Comparison of ENCODE assay signal across 21 cellular contexts in genomic region chr21:45251635-45252447, GRCh38. TPM values are rescaled to one million over a fixed set of nuclear protein-coding genes. Genes with fewer than 3 reads are reported as not detected.
DNase-seq lines count a peak whose midpoint lies in the region; ATAC-seq, FAIRE-seq and TF ChIP-seq lines count a peak whose summit lies in the region.
"Had no signal": no experiment of that assay in that cellular context is flagged by ENCODE, and none has a peak within 500 bp of the region (broad histone marks: within the 10 kb centered on the region; RNA-seq: fewer than 3 reads in every experiment).

No MANE protein-coding gene starts in this region.

- no peaks in the 10 kb centered on the region for H3K9me3 ChIP-seq in RWPE2 (ENCODE audit: severe bottlenecking)
- H3K9me3 ChIP-seq in esophagus muscularis mucosa: no peaks in the 10 kb centered on the region
- H3K9me3 ChIP-seq in osteoblast (ENCODE audit: low read depth, low read length): no peaks in the 10 kb centered on the region
- H3K9me3 ChIP-seq: BE2C had no signal

- H3K79me2 ChIP-seq in osteoblast (ENCODE audit: insufficient read depth, low read length): no peaks in the 10 kb centered on the region

- peaks cover 2% of the 10 kb centered on the region for H3K27me3 ChIP-seq in RWPE2 (ENCODE audit: insufficient read depth, poor library complexity, severe bottlenecking)
- H3K27me3 ChIP-seq in esophagus muscularis mucosa: peaks cover 0 to 30% (median 4%) of the 10 kb centered on the region in 4 donors
- peaks cover 23% of the 10 kb centered on the region for H3K27me3 ChIP-seq in osteoblast (ENCODE audit: insufficient read depth, low read length)
- H3K27me3 ChIP-seq: BE2C had no signal

- H2AFZ ChIP-seq in osteoblast (ENCODE audit: low read length): no peak overlapping the region
- H2AFZ ChIP-seq: GM23338 had no signal

- FAIRE-seq in HTR-8/SVneo (lab: Jason Lieb, UNC): peak; percentile 20
- FAIRE-seq: A204.1, H54 had no signal

- no peak for TF ChIP-seq EP300 in esophagus muscularis mucosa (IDR thresholded peaks at IDR 0.05)

- no peak overlapping the region for H3K27ac ChIP-seq in RWPE2 (ENCODE audit: poor library complexity, severe bottlenecking)
- H3K27ac ChIP-seq in esophagus muscularis mucosa (replicated peaks in 1 of 4): no peak overlapping the region
- H3K27ac ChIP-seq in osteoblast (ENCODE audit: low read depth, low read length): no peak overlapping the region

- peaks cover 20% of the 10 kb centered on the region for H3K4me1 Mint-ChIP-seq in activated T-cell treated with anti-CD3 and anti-CD28 coated beads, Interleukin-2, amount 50 U/mL, for 72 hours (ENCODE audit: low read depth)

- H3K4me3 ChIP-seq in RWPE2 (ENCODE audit: severe bottlenecking): no peak overlapping the region
- H3K4me3 ChIP-seq in esophagus muscularis mucosa: no peak overlapping the region
- H3K4me3 ChIP-seq in osteoblast (ENCODE audit: insufficient read depth, low read length): no peak overlapping the region
- H3K4me3 ChIP-seq: GM23338 had no signal

- no peak for TF ChIP-seq POLR2A in esophagus muscularis mucosa (IDR thresholded peaks at IDR 0.05; ENCODE audit: low read depth)

- H3K36me3 Mint-ChIP-seq in activated T-cell treated with anti-CD3 and anti-CD28 coated beads, Interleukin-2, amount 50 U/mL, for 72 hours (ENCODE audit: insufficient read depth in 2 of 2): no peaks in the 10 kb centered on the region
- H3K36me3 Mint-ChIP-seq: CD4-positive, CD25-positive, alpha-beta regulatory T cell; CD8-positive, alpha-beta memory T cell had no signal

- H3K4me3 Mint-ChIP-seq in activated T-cell treated with anti-CD3 and anti-CD28 coated beads, Interleukin-2, amount 50 U/mL, for 72 hours: no peak overlapping the region
- H3K4me3 Mint-ChIP-seq: CD4-positive, CD25-positive, alpha-beta regulatory T cell; CD8-positive, alpha-beta memory T cell; GM23338; HFFc6 had no signal

- no peak overlapping the region for H3K4me2 ChIP-seq in osteoblast (ENCODE audit: insufficient read depth, low read length)
- H3K4me2 ChIP-seq: GM23338 had no signal

- H3K4me1 ChIP-seq in RWPE2 (ENCODE audit: insufficient read depth, poor library complexity, severe bottlenecking) (no peaks in the 10 kb centered on the region), esophagus muscularis mucosa (peaks cover 8 to 11% (median 11%) of the 10 kb centered on the region in 4 donors), osteoblast (ENCODE audit: insufficient read depth, low read length) (peaks cover 15% of the 10 kb centered on the region)
- H3K4me1 ChIP-seq: BE2C had no signal

- H3K36me3 ChIP-seq in RWPE2 (ENCODE audit: low read depth): no peaks in the 10 kb centered on the region
- no peaks in the 10 kb centered on the region for H3K36me3 ChIP-seq in esophagus muscularis mucosa
- H3K36me3 ChIP-seq in osteoblast (ENCODE audit: insufficient read depth, low read length): no peaks in the 10 kb centered on the region
- H3K36me3 ChIP-seq: BE2C had no signal

- WGBS in esophagus muscularis mucosa: 88% methylated on average over 28 of the region's 28 CpGs

- H3K27me3 Mint-ChIP-seq in activated T-cell treated with anti-CD3 and anti-CD28 coated beads, Interleukin-2, amount 50 U/mL, for 72 hours (ENCODE audit: low read depth): peaks cover 10% of the 10 kb centered on the region

- H4K20me1 ChIP-seq in osteoblast (ENCODE audit: insufficient read depth, low read length): no peaks in the 10 kb centered on the region

- DNase-seq in HTR-8/SVneo (ENCODE audit: insufficient read length, low spot score): no peak
- DNase-seq in RWPE2 (ENCODE audit: low spot score): peak; percentile 60
- peak; percentile 62 for DNase-seq in esophagus muscularis mucosa (ENCODE audit: extremely low spot score)
- peak; percentile 57 for DNase-seq in osteoblast (ENCODE audit: insufficient read length, low spot score, missing footprints)
- DNase-seq in DMS79 treated with DMSO at 0.1 percent for 48 hours (lab: John Stamatoyannopoulos, UW): no peak
- DNase-seq in DMS 273 treated with DMSO at 0.1 percent for 48 hours (lab: John Stamatoyannopoulos, UW): no peak
- no peak for DNase-seq in sciatic nerve (ENCODE audit: low spot score)
- DNase-seq in activated T-cell treated with anti-CD3 and anti-CD28 coated beads, Interleukin-2, amount 50 U/mL, for 72 hours: no peak
- DNase-seq: ACHN; BE2C; C1 segment of cervical spinal cord; CD4-positive, CD25-positive, alpha-beta regulatory T cell; CD8-positive, alpha-beta memory T cell; COR-L47; DMS79; GF-D8; HFFc6 had no signal

- H3K27ac Mint-ChIP-seq in activated T-cell treated with anti-CD3 and anti-CD28 coated beads, Interleukin-2, amount 50 U/mL, for 72 hours: no peak overlapping the region
- H3K27ac Mint-ChIP-seq: CD4-positive, CD25-positive, alpha-beta regulatory T cell; GM23338; HFFc6 had no signal

- H3K9me3 Mint-ChIP-seq in activated T-cell treated with anti-CD3 and anti-CD28 coated beads, Interleukin-2, amount 50 U/mL, for 72 hours: no peaks in the 10 kb centered on the region
- H3K9me3 Mint-ChIP-seq: CD4-positive, CD25-positive, alpha-beta regulatory T cell; CD8-positive, alpha-beta memory T cell had no signal

- ATAC-seq in RWPE2 (ENCODE audit: low read depth): no peak
- ATAC-seq in sciatic nerve: no peak
- ATAC-seq in activated T-cell treated with anti-CD3 and anti-CD28 coated beads, Interleukin-2, amount 50 U/mL, for 72 hours (replicated peaks in 1 of 2): no peak
- ATAC-seq: GM23338, HCT116 had no signal

- TF ChIP-seq CTCF in RWPE2 (IDR thresholded peaks at IDR 0.05; ENCODE audit: poor library complexity, severe bottlenecking) (no peak), esophagus muscularis mucosa (IDR thresholded peaks at IDR 0.05) (no peak), osteoblast (IDR thresholded peaks at IDR 0.05; ENCODE audit: extremely low read depth, low read depth, low read length) (no peak)

- intact Hi-C loops in esophagus muscularis mucosa (cut with DNase I) (no loop called here), sciatic nerve (cut with DNase I) (no loop called here)

RNA-seq across cellular contexts. Expression of gene POFUT2, which starts 35.9 kb away (rescaled TPM):
- total RNA-seq in esophagus muscularis mucosa (10 to 100 TPM; 15.8 to 21.6 (median 18.7) TPM), osteoblast (35.8 and 39.2 TPM in 2 replicates), sciatic nerve (44.2 TPM)
- 10 to 100 TPM; 24.5 to 26.6 TPM for total RNA-seq in activated T-cell treated with anti-CD3 and anti-CD28 coated beads, Interleukin-2, amount 50 U/mL, for 72 hours

Comparison
In these comparisons a context has a peak if more than half of its experiments do, and no peak if none do; other contexts are left out.
1. DNase-seq: peak in RWPE2 (single experiment), esophagus muscularis mucosa (single experiment) and osteoblast (single experiment); none in HTR-8/SVneo (single experiment), DMS79 treated with DMSO at 0.1 percent for 48 hours (single experiment), DMS 273 treated with DMSO at 0.1 percent for 48 hours (single experiment), sciatic nerve (single experiment) and activated T-cell treated with anti-CD3 and anti-CD28 coated beads, Interleukin-2, amount 50 U/mL, for 72 hours (0 of 2).